ENCODE assay signal across 32 cellular contexts in genomic region chr19:51121257-51121656, GRCh38. TPM values are rescaled to one million over a fixed set of nuclear protein-coding genes. Genes with fewer than 3 reads are reported as not detected.
DNase-seq lines count a peak whose midpoint lies in the region; ATAC-seq, FAIRE-seq and TF ChIP-seq lines count a peak whose summit lies in the region.
"Had no signal": no experiment of that assay in that cellular context is flagged by ENCODE, and none has a peak within 500 bp of the region (broad histone marks: within the 10 kb centered on the region; RNA-seq: fewer than 3 reads in every experiment).

No MANE protein-coding gene starts in this region.

- H3K4me1 ChIP-seq in right lobe of liver (no peaks in the 10 kb centered on the region), HepG2 (ENCODE audit: insufficient read depth, low read length) (no peaks in the 10 kb centered on the region)
- H3K4me1 ChIP-seq: pancreas, right atrium auricular region, SJSA1 had no signal

- CTCF ChIA-PET in HepG2 (lab: Yijun Ruan, JAX; ENCODE audit: low intra/inter-chr PET ratio, low total read pairs), result no interaction called here

- in situ Hi-C loops in HepG2 (cut with HindIII; ENCODE audit: extremely low pct_ligation_motif_present, low pct_unique_long_range_greater_than_20kb) (no loop called here), KBM-7 (cut with MboI; ENCODE audit: low pct_unique_long_range_greater_than_20kb, low sequenced_read_pairs) (no loop called here)

- H3K36me3 ChIP-seq in right lobe of liver (no peaks in the 10 kb centered on the region), HepG2 (replicated peaks in 1 of 2; ENCODE audit: control insufficient read depth in 1 of 2, insufficient read depth in 2 of 2, low read length in 2 of 2) (no peaks in the 10 kb centered on the region)
- H3K36me3 ChIP-seq: pancreas, right atrium auricular region, SJSA1 had no signal

- no peak for TF ChIP-seq EP300 in HepG2 (IDR thresholded peaks at IDR 0.05; ENCODE audit: low read depth in 2 of 2, low read length in 2 of 2)
- no peak for TF ChIP-seq EP300 in HepG2 (CRISPR knock-in tag; IDR thresholded peaks at IDR 0.05; ENCODE audit: borderline replicate concordance)

- no peaks in the 10 kb centered on the region for H4K20me1 ChIP-seq in HepG2 (ENCODE audit: insufficient read depth, low read length)

- 77% methylated on average over 7 of the region's 8 CpGs for WGBS in right lobe of liver (ENCODE audit: insufficient coverage, low coverage, low lambda C conversion rate, missing lambda C conversion rate)
- WGBS in HepG2 (ENCODE audit: low lambda C conversion rate), result 42% methylated on average over 8 of the region's 8 CpGs

- H3K27me3 ChIP-seq in right lobe of liver, result no peaks in the 10 kb centered on the region
- H3K27me3 ChIP-seq in HepG2 (ENCODE audit: control insufficient read depth in 1 of 2, insufficient read depth in 2 of 2, low read length in 2 of 2), result peaks cover 2 to 57% of the 10 kb centered on the region in 2 experiments
- H3K27me3 ChIP-seq: pancreas, right atrium auricular region had no signal

- intact Hi-C loops in right lobe of liver (cut with DNase I) (no loop called here), HepG2 (cut with micrococcal nuclease; ENCODE audit: unreplicated experiment) (no loop called here)

- H3K4me3 ChIP-seq in right lobe of liver, result no peak overlapping the region
- H3K4me3 ChIP-seq in HepG2 (replicated peaks in 1 of 3; ENCODE audit: insufficient read depth in 1 of 3, low read depth in 2 of 3, low read length in 3 of 3), result no peak overlapping the region
- H3K4me3 ChIP-seq: pancreas, right atrium auricular region, SJSA1 had no signal

- H2AFZ ChIP-seq in HepG2 (ENCODE audit: low read length), result no peak overlapping the region

- TF ChIP-seq CTCF in right lobe of liver (IDR thresholded peaks at IDR 0.05) (no peak), HepG2 (CRISPR knock-in tag; IDR thresholded peaks at IDR 0.05) (no peak)

- FAIRE-seq in HepG2 (lab: Jason Lieb, UNC), result no peak
- FAIRE-seq: GM12892, islet of Langerhans, pancreas had no signal

- no peaks in the 10 kb centered on the region for H3K9me3 ChIP-seq in right lobe of liver
- H3K9me3 ChIP-seq in HepG2 (ENCODE audit: low read length), result no peaks in the 10 kb centered on the region
- H3K9me3 ChIP-seq: pancreas, right atrium auricular region, SJSA1 had no signal

- BruUV-seq in HepG2 (replicated peaks; lab: Mats Ljungman, UMichigan), result no TSS peak

- ATAC-seq in right lobe of liver, result peak in 3 of 4 donors; percentile 5 to 19 (median 13)
- no peak for ATAC-seq in HepG2
- ATAC-seq in GM19455 (IDR thresholded peaks at IDR 0.05; ENCODE audit: unreplicated experiment), result no peak
- ATAC-seq: left ventricle myocardium superior, pancreas had no signal

- no peaks in the 10 kb centered on the region for H3K79me2 ChIP-seq in HepG2 (ENCODE audit: insufficient read depth, low read length)

- TF ChIP-seq POLR2A in right lobe of liver (IDR thresholded peaks at IDR 0.05) (no peak), HepG2 (IDR thresholded peaks at IDR 0.05; ENCODE audit: insufficient read depth in 1 of 2, low read depth in 2 of 2, low read length in 2 of 2) (no peak)

- no peak overlapping the region for H3K4me2 ChIP-seq in HepG2 (ENCODE audit: low read depth, low read length)

- POLR2A ChIA-PET in HepG2 (lab: Yijun Ruan, JAX), result no interaction called here

- TF ChIP-seq RAD21 in HepG2 (CRISPR knock-in tag; IDR thresholded peaks at IDR 0.05), result no peak

- H3K27ac ChIP-seq in right lobe of liver (peak overlapping the region in 1 of 3 donors; percentile 54), HepG2 (ENCODE audit: extremely low read length, insufficient read depth, low read length) (no peak overlapping the region), substantia nigra (ENCODE audit: low read depth, low read length, poor library complexity, severe bottlenecking) (no peak overlapping the region)
- H3K27ac ChIP-seq: C4-2B, pancreas, right atrium auricular region, SJSA1 had no signal

- no peak overlapping the region for H3K9ac ChIP-seq in HepG2 (ENCODE audit: insufficient read depth, low read depth, low read length)

- peak in 1 of 3 donors; percentile 33 for DNase-seq in right lobe of liver
- DNase-seq in HepG2 (ENCODE audit: low spot score), result no peak
- DNase-seq in MV-4-11 (lab: John Stamatoyannopoulos, UW), result peak; percentile 43
- DNase-seq in medulla oblongata (ENCODE audit: extremely low spot score), result peak; percentile 16
- DNase-seq in substantia nigra (lab: John Stamatoyannopoulos, UW), result no peak
- DNase-seq in NCI-H1105 (lab: John Stamatoyannopoulos, UW), result no peak
- DNase-seq in KBM-7, result no peak
- DNase-seq: activated CD4-positive, CD25-positive, alpha-beta regulatory T cell treated with anti-CD3 and anti-CD28 coated beads, Interleukin-2, amount 50 U/mL, for 72 hours; activated CD8-positive, alpha-beta memory T cell treated with anti-CD3 and anti-CD28 coated beads for 24 hours; activated gamma-delta T cell treated with Interleukin-2 at 50 U/mL for 16 hours; amniotic stem cell; GOT3; HFFc6; left ventricle myocardium superior; NCI-H1436; NCI-H345; NCI-H748 treated with DMSO at 0.1 percent for 48 hours; nephron progenitor cell; pancreas; stimulated activated CD4-positive, alpha-beta T cell treated with anti-CD3 and anti-CD28 coated beads, Interleukin-12 subunit alpha, Interleukin-12 subunit beta, amount 100 ng/mL, for 4 hours; stimulated activated CD4-positive, alpha-beta T cell treated with anti-CD3 and anti-CD28 coated beads, Interleukin-4, amount 100 ng/mL, for 1 hour had no signal

RNA-seq across cellular contexts. Expression of gene SIGLEC9, which starts 3.4 kb away (rescaled TPM):
- 1 to 10 TPM; 3.8 to 7.9 (median 4.1) TPM for total RNA-seq in right lobe of liver
- total RNA-seq in HepG2 (2016; rRNA removed; fragmentation: Illumina TruSeq; extraction: Trizol), result not detected in 2 replicates
- total RNA-seq in HepG2 (2016; cell fraction: cytosol; rRNA removed; fragmentation: Illumina TruSeq; extraction: Trizol; ENCODE audit: low read depth), result not detected in 2 replicates
- total RNA-seq in HepG2 (2016; cell fraction: insoluble cytoplasmic fraction; rRNA removed; fragmentation: Illumina TruSeq; extraction: Trizol), result not detected in 2 replicates
- total RNA-seq in HepG2 (2016; cell fraction: membrane; rRNA removed; fragmentation: Illumina TruSeq; extraction: Trizol), result not detected in 2 replicates
- total RNA-seq in HepG2 (2016; cell fraction: nucleus; rRNA removed; fragmentation: Illumina TruSeq; extraction: Trizol), result not detected in 2 replicates
- polyA plus RNA-seq in HepG2 (2011; rRNA removed), result not detected in 2 replicates
- polyA plus RNA-seq in HepG2 (2011; cell fraction: cytosol; rRNA removed), result not detected in 2 replicates
- 0.14 TPM in 1 of 2 replicates, not detected in the other for polyA plus RNA-seq in HepG2 (2011; cell fraction: nucleus; rRNA removed)
- not detected in 2 replicates for polyA plus RNA-seq in HepG2 (2012)
- polyA plus RNA-seq in HepG2 (2016; cell fraction: cytosol; fragmentation: Illumina TruSeq; extraction: Trizol; ENCODE audit: low read depth), result not detected in 2 replicates
- polyA plus RNA-seq in HepG2 (2016; cell fraction: insoluble cytoplasmic fraction; fragmentation: Illumina TruSeq; extraction: Trizol; ENCODE audit: low read depth), result not detected in 2 replicates
- not detected in 2 replicates for polyA plus RNA-seq in HepG2 (2016; cell fraction: membrane; fragmentation: Illumina TruSeq; extraction: Trizol; ENCODE audit: low read depth)
- polyA plus RNA-seq in HepG2 (2016; cell fraction: nucleus; fragmentation: Illumina TruSeq; extraction: Trizol; ENCODE audit: insufficient read depth, low read depth), result not detected in 2 replicates
- polyA minus RNA-seq in HepG2 (2011; rRNA and poly(A)+ RNA removed; ENCODE audit: low replicate concordance), result not detected in 2 replicates
- polyA minus RNA-seq in HepG2 (2011; cell fraction: cytosol; rRNA and poly(A)+ RNA removed), result not detected in 2 replicates
- polyA minus RNA-seq in HepG2 (2011; cell fraction: nucleus; rRNA and poly(A)+ RNA removed), result not detected in 2 replicates
- total RNA-seq: chondrocyte, glomerular endothelial cell, HFFc6, SJSA1 had no signal

RNA-seq across cellular contexts. Expression of gene CTU1, which starts 13.0 kb away (rescaled TPM):
- total RNA-seq in right lobe of liver, result 1 to 10 TPM; 3.3 to 6.4 (median 3.9) TPM
- 1.9 and 2.9 TPM in 2 replicates for total RNA-seq in HepG2 (2016; rRNA removed; fragmentation: Illumina TruSeq; extraction: Trizol)
- total RNA-seq in HepG2 (2016; cell fraction: cytosol; rRNA removed; fragmentation: Illumina TruSeq; extraction: Trizol; ENCODE audit: low read depth), result 0.71 and 1.1 TPM in 2 replicates
- 1.9 and 2.5 TPM in 2 replicates for total RNA-seq in HepG2 (2016; cell fraction: insoluble cytoplasmic fraction; rRNA removed; fragmentation: Illumina TruSeq; extraction: Trizol)
- 0.90 and 1.3 TPM in 2 replicates for total RNA-seq in HepG2 (2016; cell fraction: membrane; rRNA removed; fragmentation: Illumina TruSeq; extraction: Trizol)
- total RNA-seq in HepG2 (2016; cell fraction: nucleus; rRNA removed; fragmentation: Illumina TruSeq; extraction: Trizol), result 1.1 and 1.2 TPM in 2 replicates
- polyA plus RNA-seq in HepG2 (2011; rRNA removed), result 1.9 and 2.5 TPM in 2 replicates
- polyA plus RNA-seq in HepG2 (2011; cell fraction: cytosol; rRNA removed), result 2.2 and 4.4 TPM in 2 replicates
- 3.9 and 5.1 TPM in 2 replicates for polyA plus RNA-seq in HepG2 (2011; cell fraction: nucleus; rRNA removed)
- polyA plus RNA-seq in HepG2 (2012), result 1.4 and 1.7 TPM in 2 replicates
- polyA plus RNA-seq in HepG2 (2016; cell fraction: cytosol; fragmentation: Illumina TruSeq; extraction: Trizol; ENCODE audit: low read depth), result 0.35 and 0.53 TPM in 2 replicates
- polyA plus RNA-seq in HepG2 (2016; cell fraction: insoluble cytoplasmic fraction; fragmentation: Illumina TruSeq; extraction: Trizol; ENCODE audit: low read depth), result 1.9 and 2.1 TPM in 2 replicates
- 0.50 and 0.55 TPM in 2 replicates for polyA plus RNA-seq in HepG2 (2016; cell fraction: membrane; fragmentation: Illumina TruSeq; extraction: Trizol; ENCODE audit: low read depth)
- 1.6 and 2.2 TPM in 2 replicates for polyA plus RNA-seq in HepG2 (2016; cell fraction: nucleus; fragmentation: Illumina TruSeq; extraction: Trizol; ENCODE audit: insufficient read depth, low read depth)
- polyA minus RNA-seq in HepG2 (2011; rRNA and poly(A)+ RNA removed; ENCODE audit: low replicate concordance), result 3.8 and 8.1 TPM in 2 replicates
- polyA minus RNA-seq in HepG2 (2011; cell fraction: cytosol; rRNA and poly(A)+ RNA removed), result 3.1 and 3.4 TPM in 2 replicates
- 2.7 and 3.6 TPM in 2 replicates for polyA minus RNA-seq in HepG2 (2011; cell fraction: nucleus; rRNA and poly(A)+ RNA removed)

RNA-seq across cellular contexts. Expression of gene SIGLEC7, which starts 20.8 kb away (rescaled TPM):
- total RNA-seq in right lobe of liver (1 to 10 TPM; 2.4 to 7.3 (median 3.9) TPM), HepG2 (2016; rRNA removed; fragmentation: Illumina TruSeq; extraction: Trizol) (not detected in 2 replicates)
- not detected in 2 replicates for total RNA-seq in HepG2 (2016; cell fraction: cytosol; rRNA removed; fragmentation: Illumina TruSeq; extraction: Trizol; ENCODE audit: low read depth)
- total RNA-seq in HepG2 (2016; cell fraction: insoluble cytoplasmic fraction; rRNA removed; fragmentation: Illumina TruSeq; extraction: Trizol), result not detected in 2 replicates
- not detected in 2 replicates for total RNA-seq in HepG2 (2016; cell fraction: membrane; rRNA removed; fragmentation: Illumina TruSeq; extraction: Trizol)
- total RNA-seq in HepG2 (2016; cell fraction: nucleus; rRNA removed; fragmentation: Illumina TruSeq; extraction: Trizol), result not detected in 2 replicates
- 0.17 TPM in 1 of 2 replicates, not detected in the other for polyA plus RNA-seq in HepG2 (2011; rRNA removed)
- 0.08 TPM in 1 of 2 replicates, not detected in the other for polyA plus RNA-seq in HepG2 (2011; cell fraction: cytosol; rRNA removed)
- not detected in 2 replicates for polyA plus RNA-seq in HepG2 (2011; cell fraction: nucleus; rRNA removed)
- not detected in 2 replicates for polyA plus RNA-seq in HepG2 (2012)
- polyA plus RNA-seq in HepG2 (2016; cell fraction: cytosol; fragmentation: Illumina TruSeq; extraction: Trizol; ENCODE audit: low read depth), result not detected in 2 replicates
- polyA plus RNA-seq in HepG2 (2016; cell fraction: insoluble cytoplasmic fraction; fragmentation: Illumina TruSeq; extraction: Trizol; ENCODE audit: low read depth), result not detected in 2 replicates
- not detected in 2 replicates for polyA plus RNA-seq in HepG2 (2016; cell fraction: membrane; fragmentation: Illumina TruSeq; extraction: Trizol; ENCODE audit: low read depth)
- polyA plus RNA-seq in HepG2 (2016; cell fraction: nucleus; fragmentation: Illumina TruSeq; extraction: Trizol; ENCODE audit: insufficient read depth, low read depth), result not detected in 2 replicates
- not detected in 2 replicates for polyA minus RNA-seq in HepG2 (2011; rRNA and poly(A)+ RNA removed; ENCODE audit: low replicate concordance)
- not detected in 2 replicates for polyA minus RNA-seq in HepG2 (2011; cell fraction: cytosol; rRNA and poly(A)+ RNA removed)
- polyA minus RNA-seq in HepG2 (2011; cell fraction: nucleus; rRNA and poly(A)+ RNA removed), result not detected in 2 replicates
- total RNA-seq: chondrocyte, glomerular endothelial cell, HFFc6, SJSA1 had no signal
- polyA plus RNA-seq: IgD-negative memory B cell had no signal

RNA-seq across cellular contexts. Expression of gene KLK14, which starts 38.6 kb away (rescaled TPM):
- total RNA-seq in right lobe of liver (under 1 TPM in 2 of 6 experiments, not detected in 4; 0.17 to 0.18 TPM), HepG2 (2016; rRNA removed; fragmentation: Illumina TruSeq; extraction: Trizol) (not detected in 2 replicates)
- total RNA-seq in HepG2 (2016; cell fraction: cytosol; rRNA removed; fragmentation: Illumina TruSeq; extraction: Trizol; ENCODE audit: low read depth), result not detected in 2 replicates
- total RNA-seq in HepG2 (2016; cell fraction: insoluble cytoplasmic fraction; rRNA removed; fragmentation: Illumina TruSeq; extraction: Trizol), result not detected in 2 replicates
- not detected in 2 replicates for total RNA-seq in HepG2 (2016; cell fraction: membrane; rRNA removed; fragmentation: Illumina TruSeq; extraction: Trizol)
- total RNA-seq in HepG2 (2016; cell fraction: nucleus; rRNA removed; fragmentation: Illumina TruSeq; extraction: Trizol), result not detected in 2 replicates
- polyA plus RNA-seq in HepG2 (2011; rRNA removed), result not detected in 2 replicates
- polyA plus RNA-seq in HepG2 (2011; cell fraction: cytosol; rRNA removed), result not detected in 2 replicates
- polyA plus RNA-seq in HepG2 (2011; cell fraction: nucleus; rRNA removed), result 0.16 and 0.53 TPM in 2 replicates
- not detected in 2 replicates for polyA plus RNA-seq in HepG2 (2012)
- polyA plus RNA-seq in HepG2 (2016; cell fraction: cytosol; fragmentation: Illumina TruSeq; extraction: Trizol; ENCODE audit: low read depth), result not detected in 2 replicates
- not detected in 2 replicates for polyA plus RNA-seq in HepG2 (2016; cell fraction: insoluble cytoplasmic fraction; fragmentation: Illumina TruSeq; extraction: Trizol; ENCODE audit: low read depth)
- polyA plus RNA-seq in HepG2 (2016; cell fraction: membrane; fragmentation: Illumina TruSeq; extraction: Trizol; ENCODE audit: low read depth), result not detected in 2 replicates
- not detected in 2 replicates for polyA plus RNA-seq in HepG2 (2016; cell fraction: nucleus; fragmentation: Illumina TruSeq; extraction: Trizol; ENCODE audit: insufficient read depth, low read depth)
- polyA minus RNA-seq in HepG2 (2011; rRNA and poly(A)+ RNA removed; ENCODE audit: low replicate concordance), result 0.40 TPM in 1 of 2 replicates, not detected in the other
- not detected in 2 replicates for polyA minus RNA-seq in HepG2 (2011; cell fraction: cytosol; rRNA and poly(A)+ RNA removed)
- not detected in 2 replicates for polyA minus RNA-seq in HepG2 (2011; cell fraction: nucleus; rRNA and poly(A)+ RNA removed)
- total RNA-seq: chondrocyte, glomerular endothelial cell, SJSA1, subcutaneous adipose tissue, ureter had no signal
- polyA plus RNA-seq: IgD-negative memory B cell had no signal

RNA-seq across cellular contexts. Expression of gene KLK13, which starts 56.4 kb away (rescaled TPM):
- not detected for total RNA-seq in right lobe of liver
- not detected in 2 replicates for total RNA-seq in HepG2 (2016; rRNA removed; fragmentation: Illumina TruSeq; extraction: Trizol)
- total RNA-seq in HepG2 (2016; cell fraction: cytosol; rRNA removed; fragmentation: Illumina TruSeq; extraction: Trizol; ENCODE audit: low read depth), result not detected in 2 replicates
- not detected in 2 replicates for total RNA-seq in HepG2 (2016; cell fraction: insoluble cytoplasmic fraction; rRNA removed; fragmentation: Illumina TruSeq; extraction: Trizol)
- total RNA-seq in HepG2 (2016; cell fraction: membrane; rRNA removed; fragmentation: Illumina TruSeq; extraction: Trizol), result not detected in 2 replicates
- not detected in 2 replicates for total RNA-seq in HepG2 (2016; cell fraction: nucleus; rRNA removed; fragmentation: Illumina TruSeq; extraction: Trizol)
- 0.09 TPM in 1 of 2 replicates, not detected in the other for polyA plus RNA-seq in HepG2 (2011; rRNA removed)
- not detected in 2 replicates for polyA plus RNA-seq in HepG2 (2011; cell fraction: cytosol; rRNA removed)
- not detected in 2 replicates for polyA plus RNA-seq in HepG2 (2011; cell fraction: nucleus; rRNA removed)
- not detected in 2 replicates for polyA plus RNA-seq in HepG2 (2012)
- not detected in 2 replicates for polyA plus RNA-seq in HepG2 (2016; cell fraction: cytosol; fragmentation: Illumina TruSeq; extraction: Trizol; ENCODE audit: low read depth)
- polyA plus RNA-seq in HepG2 (2016; cell fraction: insoluble cytoplasmic fraction; fragmentation: Illumina TruSeq; extraction: Trizol; ENCODE audit: low read depth), result not detected in 2 replicates
- polyA plus RNA-seq in HepG2 (2016; cell fraction: membrane; fragmentation: Illumina TruSeq; extraction: Trizol; ENCODE audit: low read depth), result not detected in 2 replicates
- polyA plus RNA-seq in HepG2 (2016; cell fraction: nucleus; fragmentation: Illumina TruSeq; extraction: Trizol; ENCODE audit: insufficient read depth, low read depth), result not detected in 2 replicates
- polyA minus RNA-seq in HepG2 (2011; rRNA and poly(A)+ RNA removed; ENCODE audit: low replicate concordance), result not detected in 2 replicates
- polyA minus RNA-seq in HepG2 (2011; cell fraction: cytosol; rRNA and poly(A)+ RNA removed), result not detected in 2 replicates
- not detected in 2 replicates for polyA minus RNA-seq in HepG2 (2011; cell fraction: nucleus; rRNA and poly(A)+ RNA removed)
- total RNA-seq: chondrocyte, glomerular endothelial cell, HFFc6, left ventricle myocardium superior, right atrium auricular region, SJSA1, subcutaneous adipose tissue, ureter had no signal
- polyA plus RNA-seq: IgD-negative memory B cell had no signal

Comparison
In these comparisons a context has a peak if more than half of its experiments do, and no peak if none do; other contexts are left out.
1. ATAC-seq: peak in right lobe of liver (3 of 4); none in HepG2 (single experiment) and GM19455 (single experiment).
2. DNase-seq: peak in MV-4-11 (single experiment) and medulla oblongata (single experiment); none in HepG2 (single experiment), substantia nigra (0 of 49), NCI-H1105 (single experiment) and KBM-7 (single experiment).